Comparison of ENCODE assay signal across 8 cellular contexts in genomic region chr20:32789896-32790750, GRCh38. TPM values are rescaled to one million over a fixed set of nuclear protein-coding genes. Genes with fewer than 3 reads are reported as not detected.
DNase-seq lines count a peak whose midpoint lies in the region; ATAC-seq and TF ChIP-seq lines count a peak whose summit lies in the region.

No MANE protein-coding gene starts in this region.

- TF ChIP-seq CTCF in AG09309 (IDR thresholded peaks at IDR 0.05; ENCODE audit: control insufficient read depth, insufficient read depth, low read depth, low read length, missing control alignments) (peak; percentile 99), parathyroid adenoma (IDR thresholded peaks at IDR 0.05) (peak; percentile 100), transverse colon (IDR thresholded peaks at IDR 0.05) (peak; percentile 92 to 99 (median 99))

- H3K4me1 ChIP-seq in SJSA1 (replicated peaks) (peaks cover 10% of the 10 kb centered on the region), parathyroid adenoma (no peaks in the 10 kb centered on the region), transverse colon (no peaks in the 10 kb centered on the region)

- no peak for TF ChIP-seq POLR2A in transverse colon (IDR thresholded peaks at IDR 0.05)

- DNase-seq in AG09309 (ENCODE audit: low read depth): peak; percentile 25
- peak; percentile 65 for DNase-seq in M059J (ENCODE audit: low read depth)
- DNase-seq in SJSA1 (ENCODE audit: low read depth in 1 of 2, low spot score in 2 of 2): peak; percentile 53 to 65
- peak; percentile 59 for DNase-seq in activated gamma-delta T cell treated with anti-CD3 and anti-CD28 coated beads, Interleukin-2, amount 50 U/mL, for 16 hours (ENCODE audit: low read depth)
- DNase-seq in germinal center (ENCODE audit: low spot score): peak; percentile 86
- peak; percentile 76 for DNase-seq in transverse colon

- ATAC-seq in GM18867 (IDR thresholded peaks at IDR 0.05; ENCODE audit: unreplicated experiment): peak; percentile 58

- no peaks in the 10 kb centered on the region for H3K79me2 ChIP-seq in parathyroid adenoma

- H3K36me3 ChIP-seq in SJSA1 (peaks cover 32% of the 10 kb centered on the region), parathyroid adenoma (ENCODE audit: control insufficient read depth, insufficient read depth, low read length) (no peaks in the 10 kb centered on the region), transverse colon (no peaks in the 10 kb centered on the region)

- WGBS in transverse colon (ENCODE audit: low coverage in 1 of 2), 2 donors: 62% methylated on average over 6 of the region's 6 CpGs; no CpG with 5 or more reads in 1 of the 2 donors

- intact Hi-C loops in transverse colon (cut with DNase I; ENCODE audit: low total_unique reads): loop anchor here (5.0 kb wide), 1 partner anchor 507 kb away; no protein-coding TSS in a partner anchor

- H3K27ac ChIP-seq in SJSA1: no peak overlapping the region
- H3K27ac ChIP-seq in parathyroid adenoma: no peak overlapping the region
- H3K27ac ChIP-seq in transverse colon: no peak overlapping the region

- no peak for TF ChIP-seq EP300 in transverse colon (IDR thresholded peaks at IDR 0.05; ENCODE audit: low read depth)

- no peaks in the 10 kb centered on the region for H3K9me3 ChIP-seq in SJSA1 (replicated peaks)
- H3K9me3 ChIP-seq in parathyroid adenoma (ENCODE audit: control insufficient read depth, low read length): no peaks in the 10 kb centered on the region
- H3K9me3 ChIP-seq in transverse colon: no peaks in the 10 kb centered on the region

- H2AFZ ChIP-seq in parathyroid adenoma: no peak overlapping the region

- in situ Hi-C loops in transverse colon (cut with MboI; ENCODE audit: low pct_ligation_motif_present in 1 of 4, low pct_unique_long_range_greater_than_20kb in 1 of 4, low sequenced_read_pairs in 3 of 4): loop anchor here in 1 of 4 donors (25.0 kb wide), 1 partner anchor 278 kb away; no protein-coding TSS in a partner anchor

- no peak overlapping the region for H3K9ac ChIP-seq in parathyroid adenoma

- H3K4me3 ChIP-seq in AG09309 (ENCODE audit: control insufficient read depth, low read depth, low read length) (no peak overlapping the region), SJSA1 (no peak overlapping the region), parathyroid adenoma (ENCODE audit: low read depth, low read length) (no peak overlapping the region), transverse colon (no peak overlapping the region)

- H3K4me2 ChIP-seq in parathyroid adenoma (ENCODE audit: low read length): no peak overlapping the region

- H3K27me3 ChIP-seq in SJSA1 (replicated peaks) (no peaks in the 10 kb centered on the region), parathyroid adenoma (ENCODE audit: control insufficient read depth, insufficient read depth, low read length) (no peaks in the 10 kb centered on the region), transverse colon (no peaks in the 10 kb centered on the region)

RNA-seq across cellular contexts. Expression of gene DNMT3B, which starts 27.9 kb away (rescaled TPM):
- 2.8 and 7.1 TPM in 2 replicates for total RNA-seq in M059J (2014; rRNA removed; shearing (Covaris generic))
- 2.6 and 5.6 TPM in 2 replicates for total RNA-seq in SJSA1 (2014; rRNA removed; shearing (Covaris generic))
- total RNA-seq in transverse colon: 1 to 10 TPM in 1 of 4 donors, under 1 TPM in 3; 0.37 to 6.8 (median 0.67) TPM

RNA-seq across cellular contexts. Expression of gene MAPRE1, which starts 29.6 kb away (rescaled TPM):
- 216 and 278 TPM in 2 replicates for total RNA-seq in M059J (2014; rRNA removed; shearing (Covaris generic))
- 250 and 275 TPM in 2 replicates for total RNA-seq in SJSA1 (2014; rRNA removed; shearing (Covaris generic))
- total RNA-seq in transverse colon: 10 to 100 TPM; 30.3 to 66.8 (median 60.5) TPM

RNA-seq across cellular contexts. Expression of gene COMMD7, which starts 46.9 kb away (rescaled TPM):
- total RNA-seq in M059J (2014; rRNA removed; shearing (Covaris generic)): 60.3 and 61.1 TPM in 2 replicates
- 43.8 and 53.3 TPM in 2 replicates for total RNA-seq in SJSA1 (2014; rRNA removed; shearing (Covaris generic))
- total RNA-seq in transverse colon: 10 to 100 TPM; 14.3 to 24.8 (median 20.2) TPM

Comparison
In these comparisons a context has a peak if more than half of its experiments do, and no peak if none do; other contexts are left out.
1. DNase-seq: peak in every context shown above with its lines; median percentile 86 in germinal center; 76 in transverse colon; 65 in M059J; 59 in SJSA1; 59 in activated gamma-delta T cell treated with anti-CD3 and anti-CD28 coated beads, Interleukin-2, amount 50 U/mL, for 16 hours; 25 in AG09309.